8 cellular contexts compared by ENCODE assay signal in the genomic region with DNA sequence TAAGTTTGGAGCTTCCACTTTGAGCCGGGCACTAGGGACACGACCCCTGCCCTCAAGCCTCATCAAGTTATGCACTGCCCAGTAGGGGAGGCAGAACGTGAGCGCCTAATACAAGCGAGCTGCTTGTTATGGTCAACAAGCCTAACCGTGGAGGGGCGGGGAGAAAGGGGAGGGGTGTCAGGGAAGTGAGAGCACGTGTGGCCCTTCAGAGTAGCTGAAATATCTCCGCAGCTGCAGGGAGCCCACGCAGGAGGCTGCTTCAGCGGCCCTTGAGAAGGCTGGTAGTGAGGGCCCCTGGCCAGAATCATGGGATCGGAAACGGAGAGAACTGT. TPM values are rescaled to one million over a fixed set of nuclear protein-coding genes. Genes with fewer than 3 reads are reported as not detected.
A peak's percentile ranks its signal among the peaks of the same experiment; 100 is the strongest.
DNase-seq lines count a peak whose midpoint lies in the region; ATAC-seq and TF ChIP-seq lines count a peak whose summit lies in the region.

No MANE protein-coding gene starts in this region.

- H3K27me3 Mint-ChIP-seq in WTC11 (ENCODE audit: low read depth), result peaks cover 37% of the 10 kb centered on the region

- no peak for TF ChIP-seq CTCF in GM12864 (IDR thresholded peaks at IDR 0.05; ENCODE audit: low read depth, low read length, missing control alignments)
- TF ChIP-seq CTCF in Loucy (conservative IDR thresholded peaks at IDR 0.05; ENCODE audit: low read length), result peak; percentile 27
- no peak for TF ChIP-seq CTCF in WTC11 (IDR thresholded peaks at IDR 0.05)
- no peak for TF ChIP-seq CTCF in colonic mucosa (IDR thresholded peaks at IDR 0.05)
- no peak for TF ChIP-seq CTCF in right lobe of liver (IDR thresholded peaks at IDR 0.05)

- H3K4me1 ChIP-seq in Loucy (ENCODE audit: insufficient read depth, low read length, poor library complexity, severe bottlenecking) (peaks cover 28% of the 10 kb centered on the region), colonic mucosa (peaks cover 9% of the 10 kb centered on the region), right lobe of liver (peaks cover 0 to 33% (median 3%) of the 10 kb centered on the region in 4 donors)

- peaks cover 18% of the 10 kb centered on the region for H3K27me3 ChIP-seq in H7 (ENCODE audit: control insufficient read depth, insufficient read depth, low read length)
- no peaks in the 10 kb centered on the region for H3K27me3 ChIP-seq in Loucy (ENCODE audit: insufficient read depth, low read length, poor library complexity, severe bottlenecking)
- H3K27me3 ChIP-seq in colonic mucosa, result no peaks in the 10 kb centered on the region
- H3K27me3 ChIP-seq in right lobe of liver, result no peaks in the 10 kb centered on the region

- CTCF ChIA-PET in WTC11 (lab: Charles Lee), result interaction anchor here (0.6 to 5.6 kb wide), 26 partner anchors 9 to 1026 kb away, joined by 3 to 58 read pairs (median 4); a partner anchor contains a TSS

- H3K36me3 ChIP-seq in H7 (replicated peaks; ENCODE audit: control insufficient read depth, insufficient read depth, low read length) (no peaks in the 10 kb centered on the region), Loucy (ENCODE audit: insufficient read depth, low read length) (no peaks in the 10 kb centered on the region), colonic mucosa (no peaks in the 10 kb centered on the region), right lobe of liver (no peaks in the 10 kb centered on the region)

- TF ChIP-seq POLR2A in right lobe of liver (IDR thresholded peaks at IDR 0.05), result no peak

- peaks cover 13% of the 10 kb centered on the region for H3K36me3 Mint-ChIP-seq in WTC11

- intact Hi-C loops in colonic mucosa (cut with DNase I) (no loop called here), right lobe of liver (cut with DNase I) (no loop called here)

- POLR2A ChIA-PET in WTC11 (lab: Charles Lee), result interaction anchor here (0.6 to 1.3 kb wide), 3 partner anchors 16 to 172 kb away, joined by 3 to 4 read pairs (median 3); a partner anchor contains a TSS

- H3K9ac ChIP-seq in Loucy (ENCODE audit: low read depth, low read length, poor library complexity, severe bottlenecking), result peak overlapping the region; percentile 68
- peak overlapping the region; percentile 63 to 65 for H3K9ac ChIP-seq in colonic mucosa (ENCODE audit: low read depth in 2 of 2, low read length in 2 of 2)

- 2% methylated on average over 13 of the region's 13 CpGs for WGBS in right lobe of liver (ENCODE audit: insufficient coverage, low coverage, low lambda C conversion rate, missing lambda C conversion rate)

- no peaks in the 10 kb centered on the region for H3K9me2 ChIP-seq in Loucy (replicated peaks; ENCODE audit: low read depth, low read length)

- H3K79me2 ChIP-seq in Loucy (ENCODE audit: insufficient read depth, low read length), result no peaks in the 10 kb centered on the region

- peak overlapping the region; percentile 65 for H3K4me3 Mint-ChIP-seq in WTC11

- H3F3A ChIP-seq in Loucy (ENCODE audit: low read depth), result no peaks in the 10 kb centered on the region

- H3K4me3 ChIP-seq in GM12864 (ENCODE audit: low read depth, low read length) (peak overlapping the region; percentile 77), H7 (ENCODE audit: insufficient read depth, low read depth, low read length) (peak overlapping the region; percentile 67), Loucy (ENCODE audit: low read length, poor library complexity, severe bottlenecking) (peak overlapping the region; percentile 82), colonic mucosa (peak overlapping the region; percentile 66), right lobe of liver (peak overlapping the region; percentile 58 to 80 (median 78))

- H4K20me1 ChIP-seq in Loucy (ENCODE audit: insufficient read depth, low read length, poor library complexity, severe bottlenecking), result peaks cover 6% of the 10 kb centered on the region

- peak overlapping the region; percentile 57 for H3K27ac ChIP-seq in colonic mucosa
- peak overlapping the region; percentile 61 to 85 (median 77) for H3K27ac ChIP-seq in right lobe of liver

- H3K4me2 ChIP-seq in Loucy (ENCODE audit: low read depth, low read length, poor library complexity, severe bottlenecking), result peak overlapping the region; percentile 89

- ATAC-seq in WTC11 (peak; percentile 51), right lobe of liver (peak; percentile 63 to 83 (median 72))

- H3K27ac Mint-ChIP-seq in WTC11, result no peak overlapping the region

- H3K4me1 Mint-ChIP-seq in WTC11, result peaks cover 29% of the 10 kb centered on the region

- peaks cover 14% of the 10 kb centered on the region for H3K9me3 Mint-ChIP-seq in WTC11

- DNase-seq in GM12864 (ENCODE audit: low read depth) (no peak), H7 (peak; percentile 83), WTC11 (ENCODE audit: low spot score) (peak; percentile 62), colonic mucosa (peak; percentile 75), right lobe of liver (peak; percentile 73 to 80 (median 78)), ecto neural progenitor cell (ENCODE audit: low spot score) (no peak)
- peak; percentile 17 to 39 for DNase-seq in stimulated activated CD4-positive, alpha-beta T cell treated with anti-CD3 and anti-CD28 coated beads, Interleukin-4, amount 100 ng/mL, for 4 hours

- H2AFZ ChIP-seq in Loucy (ENCODE audit: low read length), result peak overlapping the region; percentile 95

- no peaks in the 10 kb centered on the region for H3K9me3 ChIP-seq in Loucy (ENCODE audit: insufficient read depth, low read depth, low read length)
- no peaks in the 10 kb centered on the region for H3K9me3 ChIP-seq in colonic mucosa
- H3K9me3 ChIP-seq in right lobe of liver, result no peaks in the 10 kb centered on the region

TF ChIP-seq in WTC11, 78 proteins besides CTCF, POLR2A, EP300 and RAD21:
- TF ChIP-seq SP1 (CRISPR knock-in tag; conservative IDR thresholded peaks at IDR 0.05) (0 out of 2 replicates have a peak, but pooled peaks have one; percentile 26), TEAD1 (CRISPR knock-in tag; IDR thresholded peaks at IDR 0.05) (peak; percentile 26; the same call in 1 of the 2 replicates), ZNF138 (CRISPR knock-in tag; conservative IDR thresholded peaks at IDR 0.05) (no peak)
- TF ChIP-seq, protein P1, sequence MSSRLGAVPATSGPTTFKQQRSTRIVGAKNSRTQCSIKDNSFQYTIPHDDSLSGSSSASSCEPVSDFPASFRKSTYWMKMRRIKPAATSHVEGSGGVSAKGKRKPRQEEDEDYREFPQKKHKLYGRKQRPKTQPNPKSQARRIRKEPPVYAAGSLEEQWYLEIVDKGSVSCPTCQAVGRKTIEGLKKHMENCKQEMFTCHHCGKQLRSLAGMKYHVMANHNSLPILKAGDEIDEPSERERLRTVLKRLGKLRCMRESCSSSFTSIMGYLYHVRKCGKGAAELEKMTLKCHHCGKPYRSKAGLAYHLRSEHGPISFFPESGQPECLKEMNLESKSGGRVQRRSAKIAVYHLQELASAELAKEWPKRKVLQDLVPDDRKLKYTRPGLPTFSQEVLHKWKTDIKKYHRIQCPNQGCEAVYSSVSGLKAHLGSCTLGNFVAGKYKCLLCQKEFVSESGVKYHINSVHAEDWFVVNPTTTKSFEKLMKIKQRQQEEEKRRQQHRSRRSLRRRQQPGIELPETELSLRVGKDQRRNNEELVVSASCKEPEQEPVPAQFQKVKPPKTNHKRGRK (CRISPR knock-in tag; IDR thresholded peaks at IDR 0.05; ENCODE audit: borderline replicate concordance), result 0 out of 2 replicates have a peak, but pooled peaks have one; percentile 9

RNA-seq across cellular contexts. Expression of a gene that starts 0.7 kb away (rescaled TPM):
- total RNA-seq in H7 (2014; rRNA removed; shearing (Covaris generic)), result 1.00 and 1.5 TPM in 2 replicates
- total RNA-seq in WTC11 (2021) (5.1 to 6.7 TPM (median 5.5 TPM) in 3 replicates), colonic mucosa (10 to 100 TPM; 12.2 to 16.4 TPM), right lobe of liver (10 to 100 TPM; 24.2 to 71.0 (median 47.2) TPM)

RNA-seq across cellular contexts. Expression of a gene that starts 6.1 kb away (rescaled TPM):
- total RNA-seq in H7 (2014; rRNA removed; shearing (Covaris generic)), result 2.0 and 2.5 TPM in 2 replicates
- total RNA-seq in WTC11 (2021) (5.7 to 8.4 TPM (median 6.3 TPM) in 3 replicates), colonic mucosa (under 1 TPM; 0.84 to 0.88 TPM), right lobe of liver (10 to 100 TPM; 19.9 to 53.0 (median 38.9) TPM)

Comparison
In these comparisons a context has a peak if more than half of its experiments do, and no peak if none do; other contexts are left out.
1. DNase-seq: peak in H7 (single experiment), WTC11 (single experiment), colonic mucosa (single experiment), right lobe of liver (3 of 3) and stimulated activated CD4-positive, alpha-beta T cell treated with anti-CD3 and anti-CD28 coated beads, Interleukin-4, amount 100 ng/mL, for 4 hours (2 of 2); none in GM12864 (single experiment) and ecto neural progenitor cell (single experiment).
2. Peak in every context shown above with its lines, with median percentiles within 50 percentile points of each other: H3K4me3 ChIP-seq.